In the genomic region with DNA sequence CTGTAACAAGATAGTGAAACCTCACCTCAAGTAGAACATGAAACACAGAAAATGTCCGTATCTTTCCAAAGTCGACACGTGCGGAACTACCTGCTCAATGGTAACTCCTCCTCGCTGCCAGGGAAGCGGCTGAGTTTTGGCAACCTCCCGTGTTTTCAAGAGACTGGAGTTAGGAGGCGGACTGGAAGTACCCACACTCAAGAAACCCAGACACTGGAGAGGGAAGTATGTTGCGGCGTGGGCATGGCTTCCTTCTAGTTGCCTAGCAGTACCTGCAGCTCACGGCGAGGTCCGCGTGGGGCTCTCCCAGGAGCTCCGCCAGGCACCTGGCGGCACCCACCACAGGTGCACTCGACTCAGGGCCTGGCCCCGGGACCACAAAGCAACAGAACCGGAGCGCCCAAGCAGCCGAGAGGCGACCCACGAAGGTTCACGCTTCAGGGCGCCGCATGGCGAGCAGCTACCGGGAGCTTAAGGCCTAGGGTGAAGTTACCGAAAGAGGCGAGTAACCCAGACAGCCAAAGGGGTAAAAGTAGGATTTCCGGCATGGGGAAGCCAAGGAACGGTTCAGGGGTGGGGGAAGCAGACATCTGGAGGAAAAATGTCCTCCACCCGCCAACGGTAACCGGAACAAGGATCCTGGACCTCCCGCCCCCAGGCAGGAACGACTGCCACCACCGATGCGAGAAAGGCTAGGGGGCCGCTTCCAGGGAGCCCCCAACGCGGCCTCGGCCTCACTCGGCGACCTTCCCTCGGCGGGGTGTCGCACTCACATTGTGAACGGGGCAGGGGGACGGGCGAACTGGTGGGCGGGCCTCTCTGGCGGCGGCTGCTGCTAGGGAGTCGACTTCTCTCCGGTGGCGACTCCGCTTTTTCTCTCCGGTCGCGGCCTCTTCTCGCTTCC, we compare ENCODE assay signal across 8 cellular contexts. TPM values are rescaled to one million over a fixed set of nuclear protein-coding genes. Genes with fewer than 3 reads are reported as not detected.
DNase-seq lines count a peak whose midpoint lies in the region; TF ChIP-seq lines count a peak whose summit lies in the region.

No MANE protein-coding gene starts in this region.

- TF ChIP-seq POLR2A in lower leg skin (IDR thresholded peaks at IDR 0.05) = no peak

- peak overlapping the region; percentile 100 for H3K27ac ChIP-seq in colonic mucosa

- peaks cover 16% of the 10 kb centered on the region for H3K4me1 ChIP-seq in HAP-1
- peaks cover 7% of the 10 kb centered on the region for H3K4me1 ChIP-seq in colonic mucosa

- H3K27me3 ChIP-seq in HAP-1 (ENCODE audit: low read depth) (no peaks in the 10 kb centered on the region), colonic mucosa (no peaks in the 10 kb centered on the region)

- H3K9ac ChIP-seq in colonic mucosa (ENCODE audit: low read depth in 2 of 2, low read length in 2 of 2) = peak overlapping the region; percentile 100

- DNase-seq in EH (ENCODE audit: low read depth) (peak; percentile 45), HAP-1 (ENCODE audit: low spot score in 2 of 2) (peak; percentile 39 to 50), NCI-H2029 (lab: John Stamatoyannopoulos, UW) (peak; percentile 66), colonic mucosa (peak; percentile 67), lower leg skin (ENCODE audit: low spot score in 2 of 2) (peak; percentile 70 to 93), SHP77 treated with DMSO at 0.1 percent for 48 hours (lab: John Stamatoyannopoulos, UW) (no peak)
- DNase-seq in activated CD4-positive, alpha-beta T cell treated with anti-CD3 and anti-CD28 coated beads for 48 hours = peak; percentile 67
- peak; percentile 44 to 49 (median 49) for DNase-seq in stimulated activated CD4-positive, alpha-beta T cell treated with anti-CD3 and anti-CD28 coated beads, TNF-alpha, amount 100 ng/mL, for 4 hours (ENCODE audit: low read depth in 3 of 3)

- intact Hi-C loops in colonic mucosa (cut with DNase I) = loop anchor here (5.0 kb wide), 2 partner anchors 35 to 50 kb away; no protein-coding TSS in a partner anchor
- intact Hi-C loops in lower leg skin (cut with DNase I; ENCODE audit: low total_unique reads) = no loop called here

- H3K9me3 ChIP-seq in HAP-1 (no peaks in the 10 kb centered on the region), colonic mucosa (no peaks in the 10 kb centered on the region)

- H3K36me3 ChIP-seq in HAP-1 (replicated peaks) (peaks cover 37% of the 10 kb centered on the region), colonic mucosa (no peaks in the 10 kb centered on the region)

- in situ Hi-C loops in HAP-1 (cut with MboI; ENCODE audit: low sequenced_read_pairs) = no loop called here

- WGBS in lower leg skin, 2 donors = 0 to 1% methylated on average over 51 to 57 of the region's 62 CpGs

- TF ChIP-seq CTCF in colonic mucosa (IDR thresholded peaks at IDR 0.05) (no peak), lower leg skin (IDR thresholded peaks at IDR 0.05) (no peak)

- H3K4me3 ChIP-seq in HAP-1 (peak overlapping the region; percentile 98), colonic mucosa (peak overlapping the region; percentile 87), lower leg skin (ENCODE audit: low read depth, poor library complexity, severe bottlenecking) (peak overlapping the region; percentile 85)

RNA-seq across cellular contexts. Expression of gene PTGES3, which starts 0.6 kb away (rescaled TPM):
- total RNA-seq in colonic mucosa (100 to 1,000 TPM; 242 to 303 TPM), lower leg skin (10 to 100 TPM; 57.0 to 73.7 (median 62.3) TPM)

RNA-seq across cellular contexts. Expression of gene NACA, which starts 37.6 kb away (rescaled TPM):
- total RNA-seq in colonic mucosa (100 to 1,000 TPM; 622 to 763 TPM), lower leg skin (1,000 to 10,000 TPM; 1,502 to 2,024 (median 1,825) TPM)

RNA-seq across cellular contexts. Expression of gene ATP5F1B, which starts 41.7 kb away (rescaled TPM):
- total RNA-seq in colonic mucosa (1,000 to 10,000 TPM; 1,505 to 1,554 TPM), lower leg skin (100 to 1,000 TPM; 360 to 457 (median 395) TPM)

RNA-seq across cellular contexts. Expression of gene BAZ2A, which starts 57.4 kb away (rescaled TPM):
- total RNA-seq in colonic mucosa (10 to 100 TPM; 85.8 to 99.2 TPM), lower leg skin (100 to 1,000 TPM in 2 of 4 donors, 10 to 100 TPM in 2; 64.8 to 141 (median 107) TPM)
